ENCODE assay signal across 24 cellular contexts in genomic region chr10:30755474-30755873, GRCh38.
DNase-seq lines count a peak whose midpoint lies in the region; ATAC-seq and TF ChIP-seq lines count a peak whose summit lies in the region.
"Had no signal": no experiment of that assay in that cellular context is flagged by ENCODE, and none has a peak within 500 bp of the region (broad histone marks: within the 10 kb centered on the region; RNA-seq: fewer than 3 reads in every experiment).

No MANE protein-coding gene starts in this region.

- peak overlapping the region; percentile 15; the same call in 1 of the 2 replicates for H3K4me3 ChIP-seq in GM23248
- H3K4me3 ChIP-seq in lower lobe of right lung = no peak overlapping the region
- no peak overlapping the region for H3K4me3 ChIP-seq in stomach smooth muscle (ENCODE audit: low read length in 2 of 2)
- H3K4me3 ChIP-seq: BLaER1 treated with 17β-estradiol and CSF1 and Interleukin-3, amounts not matched to agents 10 nM and 100 nM; testis had no signal

- in situ Hi-C loops in GM23248 (cut with MboI) = loop anchor here (25.0 kb wide), 1 partner anchor 732 kb away; no protein-coding TSS in a partner anchor

- no peak for TF ChIP-seq CTCF in lower lobe of right lung (IDR thresholded peaks at IDR 0.05)

- peaks cover 27% of the 10 kb centered on the region for H3K4me1 Mint-ChIP-seq in stimulated activated naive CD8-positive, alpha-beta T cell treated with anti-CD3 and anti-CD28 coated beads, Interleukin-15, amount 100 ng/mL, for 72 hours
- peaks cover 17% of the 10 kb centered on the region for H3K4me1 Mint-ChIP-seq in activated CD4-positive, alpha-beta T cell treated with anti-CD3 and anti-CD28 coated beads, Interleukin-2, amount 10 ng/mL, durations not matched to agents 7 days and 5 days
- H3K4me1 Mint-ChIP-seq: activated B cell treated with CpG ODN at 0.5 μM for 24 hours had no signal

- no peak overlapping the region for H3K27ac Mint-ChIP-seq in stimulated activated naive CD8-positive, alpha-beta T cell treated with anti-CD3 and anti-CD28 coated beads, Interleukin-15, amount 100 ng/mL, for 72 hours
- H3K27ac Mint-ChIP-seq in activated CD4-positive, alpha-beta T cell treated with anti-CD3 and anti-CD28 coated beads, Interleukin-2, amount 10 ng/mL, durations not matched to agents 7 days and 5 days = no peak overlapping the region
- H3K27ac Mint-ChIP-seq: activated B cell treated with CpG ODN at 0.5 μM for 24 hours; activated T-helper 17 cell treated with anti-CD3 and anti-CD28 coated beads, Interleukin-2, amount 50 U/mL, for 72 hours had no signal

- H3F3A ChIP-seq in GM23248 (ENCODE audit: insufficient read depth) = peaks cover 15% of the 10 kb centered on the region; the same call in 1 of the 2 replicates

- H3K27me3 Mint-ChIP-seq in stimulated activated naive CD8-positive, alpha-beta T cell treated with anti-CD3 and anti-CD28 coated beads, Interleukin-15, amount 100 ng/mL, for 72 hours = no peaks in the 10 kb centered on the region
- H3K27me3 Mint-ChIP-seq in activated CD4-positive, alpha-beta T cell treated with anti-CD3 and anti-CD28 coated beads, Interleukin-2, amount 10 ng/mL, durations not matched to agents 7 days and 5 days = no peaks in the 10 kb centered on the region

- POLR2A ChIA-PET in activated CD4-positive, alpha-beta T cell treated with anti-CD3 and anti-CD28 coated beads, Interleukin-2, amount 10 ng/mL, durations not matched to agents 7 days and 5 days (lab: Charles Lee) = no interaction called here
- POLR2A ChIA-PET in HEK293T (lab: Yijun Ruan, JAX) = no interaction called here

- H3K4me3 Mint-ChIP-seq in stimulated activated naive CD8-positive, alpha-beta T cell treated with anti-CD3 and anti-CD28 coated beads, Interleukin-15, amount 100 ng/mL, for 72 hours = no peak overlapping the region
- no peak overlapping the region for H3K4me3 Mint-ChIP-seq in activated CD4-positive, alpha-beta T cell treated with anti-CD3 and anti-CD28 coated beads, Interleukin-2, amount 10 ng/mL, durations not matched to agents 7 days and 5 days
- H3K4me3 Mint-ChIP-seq: activated B cell treated with CpG ODN at 0.5 μM for 24 hours; activated T-helper 17 cell treated with anti-CD3 and anti-CD28 coated beads, Interleukin-2, amount 50 U/mL, for 72 hours had no signal

- DNase-seq in GM23248 (peak; percentile 69), fibroblast of peridontal ligament (ENCODE audit: extremely low read depth) (peak; percentile 92), lower lobe of right lung (no peak), HEK293T (ENCODE audit: extremely low spot score) (no peak)
- no peak for DNase-seq in stimulated activated naive CD8-positive, alpha-beta T cell treated with anti-CD3 and anti-CD28 coated beads, Interleukin-15, amount 100 ng/mL, for 72 hours
- DNase-seq in activated CD4-positive, alpha-beta T cell treated with anti-CD3 and anti-CD28 coated beads, Interleukin-2, amount 10 ng/mL, durations not matched to agents 7 days and 5 days = no peak
- DNase-seq: activated B cell treated with CpG ODN at 0.5 μM for 24 hours; DMS 273 treated with DMSO at 0.1 percent for 48 hours; HCEC 1CT; KBM-7; midbrain; NCI-H2081; NCI-H524; nucleus accumbens; SHP77; small intestine; stimulated activated CD4-positive, alpha-beta T cell treated with anti-CD3 and anti-CD28 coated beads, Interleukin-4, amount 100 ng/mL, for 4 hours; stimulated activated CD8-positive, alpha-beta memory T cell treated with anti-CD3 and anti-CD28 coated beads, Interleukin-4, amount 100 ng/mL, for 48 hours; T-helper 2 cell; testis had no signal

- H3K4me2 ChIP-seq in GM23248 (ENCODE audit: unreplicated experiment) = peak overlapping the region; percentile 55
- H3K4me2 ChIP-seq: BLaER1 treated with 17β-estradiol and CSF1 and Interleukin-3, amounts not matched to agents 10 nM and 100 nM had no signal

- H3K9ac ChIP-seq in GM23248 (peak overlapping the region; percentile 33; the same call in 1 of the 2 replicates), stomach smooth muscle (ENCODE audit: low read length in 2 of 2) (no peak overlapping the region)
- H3K9ac ChIP-seq: BLaER1 treated with 17β-estradiol and CSF1 and Interleukin-3, amounts not matched to agents 10 nM and 100 nM had no signal

- intact Hi-C loops in lower lobe of right lung (cut with DNase I) = no loop called here

- H3K27ac ChIP-seq in GM23248 = peak overlapping the region; percentile 57
- H3K27ac ChIP-seq in lower lobe of right lung = peak overlapping the region; percentile 24
- peak overlapping the region; percentile 18 for H3K27ac ChIP-seq in stomach smooth muscle (ENCODE audit: low read length)
- H3K27ac ChIP-seq: BLaER1 treated with 17β-estradiol and CSF1 and Interleukin-3, amounts not matched to agents 10 nM and 100 nM had no signal

- H3K4me1 ChIP-seq in GM23248 (ENCODE audit: insufficient read depth) = peaks cover 24% of the 10 kb centered on the region
- H3K4me1 ChIP-seq in lower lobe of right lung = peaks cover 10% of the 10 kb centered on the region
- peaks cover 14% of the 10 kb centered on the region for H3K4me1 ChIP-seq in stomach smooth muscle (ENCODE audit: control insufficient read depth, insufficient read depth, low read length)
- H3K4me1 ChIP-seq: testis had no signal

- H3K27me3 ChIP-seq in GM23248 (replicated peaks; ENCODE audit: insufficient read depth) (no peaks in the 10 kb centered on the region), lower lobe of right lung (ENCODE audit: low read depth) (no peaks in the 10 kb centered on the region), stomach smooth muscle (ENCODE audit: control insufficient read depth in 1 of 2, insufficient read depth in 2 of 2, low read length in 2 of 2) (no peaks in the 10 kb centered on the region)
- H3K27me3 ChIP-seq: BLaER1 treated with 17β-estradiol and CSF1 and Interleukin-3, amounts not matched to agents 10 nM and 100 nM; testis had no signal

- no peaks in the 10 kb centered on the region for H3K9me3 Mint-ChIP-seq in stimulated activated naive CD8-positive, alpha-beta T cell treated with anti-CD3 and anti-CD28 coated beads, Interleukin-15, amount 100 ng/mL, for 72 hours
- no peaks in the 10 kb centered on the region for H3K9me3 Mint-ChIP-seq in activated CD4-positive, alpha-beta T cell treated with anti-CD3 and anti-CD28 coated beads, Interleukin-2, amount 10 ng/mL, durations not matched to agents 7 days and 5 days
- H3K9me3 Mint-ChIP-seq: activated B cell treated with CpG ODN at 0.5 μM for 24 hours; activated T-helper 17 cell treated with anti-CD3 and anti-CD28 coated beads, Interleukin-2, amount 50 U/mL, for 72 hours had no signal

- H3K9me2 ChIP-seq in GM23248 (ENCODE audit: insufficient read depth) = no peaks in the 10 kb centered on the region

- 2 to 7% methylated on average over 6 of the region's 6 CpGs for WGBS in GM23248 (ENCODE audit: low coverage in 1 of 2, low lambda C conversion rate in 2 of 2, missing lambda C conversion rate in 2 of 2), 2 experiments

- H3K36me3 ChIP-seq in GM23248 (ENCODE audit: low read depth) (no peaks in the 10 kb centered on the region), lower lobe of right lung (no peaks in the 10 kb centered on the region), stomach smooth muscle (ENCODE audit: control insufficient read depth in 2 of 2, insufficient read depth in 2 of 2, low read length in 2 of 2) (no peaks in the 10 kb centered on the region)
- H3K36me3 ChIP-seq: BLaER1 treated with 17β-estradiol and CSF1 and Interleukin-3, amounts not matched to agents 10 nM and 100 nM had no signal

- CTCF ChIA-PET in activated CD4-positive, alpha-beta T cell treated with anti-CD3 and anti-CD28 coated beads, Interleukin-2, amount 10 ng/mL, durations not matched to agents 7 days and 5 days (lab: Charles Lee) = interaction anchor here (0.6 to 1.2 kb wide), 4 partner anchors 19 to 1314 kb away, joined by 3 to 5 read pairs (median 3); no protein-coding TSS in a partner anchor
- CTCF ChIA-PET in HEK293T (lab: Yijun Ruan, JAX) = no interaction called here

- H4K20me1 ChIP-seq in GM23248 (ENCODE audit: insufficient read depth) = no peaks in the 10 kb centered on the region
- H4K20me1 ChIP-seq: BLaER1 treated with 17β-estradiol and CSF1 and Interleukin-3, amounts not matched to agents 10 nM and 100 nM had no signal

- no peaks in the 10 kb centered on the region for H3K79me2 ChIP-seq in GM23248 (ENCODE audit: insufficient read depth)

- H3K36me3 Mint-ChIP-seq in activated CD4-positive, alpha-beta T cell treated with anti-CD3 and anti-CD28 coated beads, Interleukin-2, amount 10 ng/mL, durations not matched to agents 7 days and 5 days (ENCODE audit: low read depth) = no peaks in the 10 kb centered on the region

- no peaks in the 10 kb centered on the region for H3K9me3 ChIP-seq in GM23248 (ENCODE audit: low read depth)
- no peaks in the 10 kb centered on the region for H3K9me3 ChIP-seq in lower lobe of right lung
- no peaks in the 10 kb centered on the region for H3K9me3 ChIP-seq in stomach smooth muscle (ENCODE audit: control insufficient read depth in 2 of 2, low read length in 2 of 2)
- H3K9me3 ChIP-seq: BLaER1 treated with 17β-estradiol and CSF1 and Interleukin-3, amounts not matched to agents 10 nM and 100 nM; testis had no signal

- H2AFZ ChIP-seq in GM23248 = peak overlapping the region; percentile 73

- no peak for ATAC-seq in lower lobe of right lung
- no peak for ATAC-seq in stimulated activated naive CD8-positive, alpha-beta T cell treated with anti-CD3 and anti-CD28 coated beads, Interleukin-15, amount 100 ng/mL, for 72 hours
- no peak for ATAC-seq in GM21528 (IDR thresholded peaks at IDR 0.05; ENCODE audit: low FRiP score, unreplicated experiment)
- ATAC-seq: activated T-helper 17 cell treated with anti-CD3 and anti-CD28 coated beads, Interleukin-2, amount 50 U/mL, for 72 hours had no signal

TF ChIP-seq in HEK293T, 16 proteins besides CTCF, POLR2A, EP300 and RAD21 (continues in another document):
- TF ChIP-seq BHLHE40 (IDR thresholded peaks at IDR 0.05; ENCODE audit: borderline replicate concordance) (no peak), ZNF384 (IDR thresholded peaks at IDR 0.05) (no peak), NFRKB (IDR thresholded peaks at IDR 0.05) (no peak), TARDBP (IDR thresholded peaks at IDR 0.05) (no peak), ARNT (IDR thresholded peaks at IDR 0.05) (no peak), L3MBTL2 (conservative IDR thresholded peaks at IDR 0.05) (no peak), FOXA1 (IDR thresholded peaks at IDR 0.05) (no peak), CTBP1 (IDR thresholded peaks at IDR 0.05; ENCODE audit: borderline replicate concordance) (no peak), FOXM1 (IDR thresholded peaks at IDR 0.05; ENCODE audit: borderline replicate concordance) (no peak), SUZ12 (IDR thresholded peaks at IDR 0.05) (no peak)
- TF ChIP-seq, protein P1, sequence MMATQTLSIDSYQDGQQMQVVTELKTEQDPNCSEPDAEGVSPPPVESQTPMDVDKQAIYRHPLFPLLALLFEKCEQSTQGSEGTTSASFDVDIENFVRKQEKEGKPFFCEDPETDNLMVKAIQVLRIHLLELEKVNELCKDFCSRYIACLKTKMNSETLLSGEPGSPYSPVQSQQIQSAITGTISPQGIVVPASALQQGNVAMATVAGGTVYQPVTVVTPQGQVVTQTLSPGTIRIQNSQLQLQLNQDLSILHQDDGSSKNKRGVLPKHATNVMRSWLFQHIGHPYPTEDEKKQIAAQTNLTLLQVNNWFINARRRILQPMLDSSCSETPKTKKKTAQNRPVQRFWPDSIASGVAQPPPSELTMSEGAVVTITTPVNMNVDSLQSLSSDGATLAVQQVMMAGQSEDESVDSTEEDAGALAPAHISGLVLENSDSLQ (IDR thresholded peaks at IDR 0.05) = no peak

Comparison
In these comparisons a context has a peak if more than half of its experiments do, and no peak if none do; other contexts are left out.
1. DNase-seq: peak in GM23248 (single experiment) and fibroblast of peridontal ligament (single experiment); none in lower lobe of right lung (single experiment), stimulated activated naive CD8-positive, alpha-beta T cell treated with anti-CD3 and anti-CD28 coated beads, Interleukin-15, amount 100 ng/mL, for 72 hours (0 of 2), activated CD4-positive, alpha-beta T cell treated with anti-CD3 and anti-CD28 coated beads, Interleukin-2, amount 10 ng/mL, durations not matched to agents 7 days and 5 days (single experiment) and HEK293T (single experiment).
2. Peak in every context shown above with its lines, with median percentiles within 50 percentile points of each other: H3K27ac ChIP-seq.